In the genomic region with DNA sequence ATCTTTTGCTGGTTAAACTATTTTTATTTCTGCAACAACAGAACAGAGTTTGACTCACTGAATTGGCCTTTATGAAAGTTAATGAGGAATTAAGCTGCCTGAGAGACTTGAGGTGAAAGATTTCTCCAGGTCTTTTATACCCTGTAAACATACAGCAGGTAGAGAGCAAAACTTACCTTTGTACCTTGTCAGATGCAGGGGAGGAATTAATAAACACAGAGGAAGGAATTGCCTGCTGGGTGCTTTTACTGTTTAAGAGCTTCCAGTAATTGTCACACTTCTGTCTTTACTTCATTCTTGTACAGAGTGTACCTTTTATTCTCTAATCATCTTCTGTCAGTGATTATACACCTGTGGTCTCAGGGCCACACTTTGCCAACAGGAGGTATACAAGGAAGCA, we compare ENCODE assay signal across 24 cellular contexts.
A peak's percentile ranks its signal among the peaks of the same experiment; 100 is the strongest.
DNase-seq lines count a peak whose midpoint lies in the region; ATAC-seq and TF ChIP-seq lines count a peak whose summit lies in the region.
"Had no signal": no experiment of that assay in that cellular context is flagged by ENCODE, and none has a peak within 500 bp of the region (broad histone marks: within the 10 kb centered on the region; RNA-seq: fewer than 3 reads in every experiment).

No MANE protein-coding gene starts in this region.

- H3K4me3 ChIP-seq in hepatocyte, result no peak overlapping the region
- no peak overlapping the region for H3K4me3 ChIP-seq in mucosa of rectum (ENCODE audit: low read length in 2 of 2)
- no peak overlapping the region for H3K4me3 ChIP-seq in transverse colon
- H3K4me3 ChIP-seq in psoas muscle, result no peak overlapping the region
- H3K4me3 ChIP-seq: A549; BLaER1 treated with 17β-estradiol and CSF1 and Interleukin-3, amounts not matched to agents 10 nM and 100 nM; GM12878; GM23248 had no signal

- no peak overlapping the region for H3K4me3 Mint-ChIP-seq in immature natural killer cell
- H3K4me3 Mint-ChIP-seq: CD14-positive monocyte; CD4-positive, alpha-beta T cell; CD8-positive, alpha-beta memory T cell; H9 had no signal

- intact Hi-C loops in transverse colon (cut with DNase I; ENCODE audit: low total_unique reads), result no loop called here
- intact Hi-C loops in psoas muscle (cut with DNase I), result no loop called here

- H4K20me1 ChIP-seq in hepatocyte (ENCODE audit: insufficient read depth, poor library complexity, severe bottlenecking), result no peaks in the 10 kb centered on the region
- H4K20me1 ChIP-seq: BLaER1 treated with 17β-estradiol and CSF1 and Interleukin-3, amounts not matched to agents 10 nM and 100 nM had no signal

- H2AFZ ChIP-seq in hepatocyte, result no peak overlapping the region
- H2AFZ ChIP-seq: GM23248 had no signal

- H3K79me2 ChIP-seq in hepatocyte, result no peaks in the 10 kb centered on the region

- no peaks in the 10 kb centered on the region for H3K4me1 Mint-ChIP-seq in immature natural killer cell
- H3K4me1 Mint-ChIP-seq: CD14-positive monocyte; CD8-positive, alpha-beta memory T cell; H9 had no signal

- peak overlapping the region; percentile 44 for H3K27ac ChIP-seq in hepatocyte
- H3K27ac ChIP-seq in mucosa of rectum (ENCODE audit: low read depth in 2 of 2, low read length in 2 of 2), result peak overlapping the region; percentile 60 to 81
- H3K27ac ChIP-seq in transverse colon, result peak overlapping the region; percentile 65 to 84 (median 74)
- H3K27ac ChIP-seq in psoas muscle, result no peak overlapping the region
- H3K27ac ChIP-seq: A549; BLaER1 treated with 17β-estradiol and CSF1 and Interleukin-3, amounts not matched to agents 10 nM and 100 nM; GM23248 had no signal

- H3K4me2 ChIP-seq in hepatocyte, result no peak overlapping the region
- H3K4me2 ChIP-seq: A549; BLaER1 treated with 17β-estradiol and CSF1 and Interleukin-3, amounts not matched to agents 10 nM and 100 nM had no signal

- in situ Hi-C loops in transverse colon (cut with MboI; ENCODE audit: low pct_ligation_motif_present in 1 of 4, low pct_unique_long_range_greater_than_20kb in 1 of 4, low sequenced_read_pairs in 3 of 4), result no loop called here

- no peak for TF ChIP-seq EP300 in transverse colon (IDR thresholded peaks at IDR 0.05; ENCODE audit: low read depth)

- no peaks in the 10 kb centered on the region for H3K27me3 ChIP-seq in hepatocyte
- H3K27me3 ChIP-seq in mucosa of rectum (ENCODE audit: control insufficient read depth in 2 of 2, insufficient read depth in 2 of 2, low read length in 2 of 2), result no peaks in the 10 kb centered on the region
- H3K27me3 ChIP-seq in transverse colon, result no peaks in the 10 kb centered on the region
- H3K27me3 ChIP-seq in psoas muscle (ENCODE audit: insufficient read depth in 3 of 3, low read length in 2 of 3), result no peaks in the 10 kb centered on the region
- H3K27me3 ChIP-seq: BE2C; BLaER1 treated with 17β-estradiol and CSF1 and Interleukin-3, amounts not matched to agents 10 nM and 100 nM had no signal

- no peak for TF ChIP-seq POLR2A in transverse colon (IDR thresholded peaks at IDR 0.05)

- no peaks in the 10 kb centered on the region for H3K9me2 ChIP-seq in hepatocyte (replicated peaks; ENCODE audit: insufficient read depth)

- peak; percentile 60 for DNase-seq in NCI-H69 (lab: John Stamatoyannopoulos, UW)
- DNase-seq in hepatocyte (ENCODE audit: low spot score), result peak; percentile 11
- peak; percentile 8 for DNase-seq in transverse colon
- DNase-seq in immature natural killer cell, result no peak
- no peak for DNase-seq in psoas muscle
- DNase-seq: 8988T; ACHN; AML-193; BE2C; CD4-positive, alpha-beta T cell; CD8-positive, alpha-beta memory T cell; DMS 273 treated with DMSO at 0.1 percent for 48 hours; DMS79; EL; GDM1; GM23248; H9 had no signal

- peaks cover 0 to 2% (median 0%) of the 10 kb centered on the region in 3 donors for H3K27me3 Mint-ChIP-seq in immature natural killer cell (ENCODE audit: low read depth in 3 of 3)
- H3K27me3 Mint-ChIP-seq: CD4-positive, alpha-beta T cell; CD8-positive, alpha-beta memory T cell had no signal

- H3K9ac ChIP-seq in mucosa of rectum (ENCODE audit: low read depth in 1 of 2, low read length in 2 of 2), result peak overlapping the region in 1 of 2 donors; percentile 54
- H3K9ac ChIP-seq: BLaER1 treated with 17β-estradiol and CSF1 and Interleukin-3, amounts not matched to agents 10 nM and 100 nM; GM23248 had no signal

- H3K36me3 ChIP-seq in hepatocyte (replicated peaks; ENCODE audit: insufficient read depth, low read depth), result no peaks in the 10 kb centered on the region
- H3K36me3 ChIP-seq in mucosa of rectum (ENCODE audit: control insufficient read depth in 2 of 2, insufficient read depth in 2 of 2, low read length in 2 of 2), result no peaks in the 10 kb centered on the region
- no peaks in the 10 kb centered on the region for H3K36me3 ChIP-seq in transverse colon
- no peaks in the 10 kb centered on the region for H3K36me3 ChIP-seq in psoas muscle (ENCODE audit: insufficient read depth in 1 of 2, low read depth in 1 of 2)
- H3K36me3 ChIP-seq: BE2C; BLaER1 treated with 17β-estradiol and CSF1 and Interleukin-3, amounts not matched to agents 10 nM and 100 nM had no signal

- H3K9me3 Mint-ChIP-seq in immature natural killer cell, result peaks cover 2 to 30% (median 15%) of the 10 kb centered on the region in 6 donors

- H3K9me3 ChIP-seq in hepatocyte (ENCODE audit: low read depth) (no peaks in the 10 kb centered on the region), mucosa of rectum (ENCODE audit: control insufficient read depth in 2 of 2, low read length in 2 of 2) (no peaks in the 10 kb centered on the region), transverse colon (no peaks in the 10 kb centered on the region), psoas muscle (no peaks in the 10 kb centered on the region)
- H3K9me3 ChIP-seq: A549; BE2C; BLaER1 treated with 17β-estradiol and CSF1 and Interleukin-3, amounts not matched to agents 10 nM and 100 nM had no signal

- H3K4me1 ChIP-seq in hepatocyte (ENCODE audit: insufficient read depth), result no peaks in the 10 kb centered on the region
- peaks cover 3 to 4% of the 10 kb centered on the region in 2 donors for H3K4me1 ChIP-seq in mucosa of rectum (ENCODE audit: control insufficient read depth in 2 of 2, insufficient read depth in 2 of 2, low read length in 2 of 2)
- peaks cover 0 to 15% (median 5%) of the 10 kb centered on the region in 4 donors for H3K4me1 ChIP-seq in transverse colon
- H3K4me1 ChIP-seq in psoas muscle, result no peaks in the 10 kb centered on the region
- H3K4me1 ChIP-seq: A549; BE2C; BLaER1 treated with 17β-estradiol and CSF1 and Interleukin-3, amounts not matched to agents 10 nM and 100 nM had no signal

- ATAC-seq in psoas muscle, result no peak
- ATAC-seq in HG03439 (IDR thresholded peaks at IDR 0.05; ENCODE audit: unreplicated experiment), result no peak
- ATAC-seq: A549, GM12878, HCT116 had no signal

- H3K36me3 Mint-ChIP-seq in immature natural killer cell, result no peaks in the 10 kb centered on the region
- H3K36me3 Mint-ChIP-seq: CD14-positive monocyte; CD8-positive, alpha-beta memory T cell had no signal

- no peak overlapping the region for H3K27ac Mint-ChIP-seq in immature natural killer cell
- H3K27ac Mint-ChIP-seq: CD14-positive monocyte; CD4-positive, alpha-beta T cell; CD8-positive, alpha-beta memory T cell; H9 had no signal

- TF ChIP-seq CTCF in hepatocyte (IDR thresholded peaks at IDR 0.05; ENCODE audit: poor library complexity), result no peak
- TF ChIP-seq CTCF in transverse colon (IDR thresholded peaks at IDR 0.05), result no peak
- no peak for TF ChIP-seq CTCF in psoas muscle (IDR thresholded peaks at IDR 0.05)

Comparison
In these comparisons a context has a peak if more than half of its experiments do, and no peak if none do; other contexts are left out.
1. DNase-seq: peak in NCI-H69 (single experiment), hepatocyte (single experiment) and transverse colon (single experiment); none in immature natural killer cell (0 of 3) and psoas muscle (0 of 2).